ENCODE assay signal across 9 cellular contexts in genomic region chr4:17781831-17782287, GRCh38. TPM values are rescaled to one million over a fixed set of nuclear protein-coding genes. Genes with fewer than 3 reads are reported as not detected.
A peak's percentile ranks its signal among the peaks of the same experiment; 100 is the strongest.
DNase-seq lines count a peak whose midpoint lies in the region; ATAC-seq and TF ChIP-seq lines count a peak whose summit lies in the region.
"Had no signal": no experiment of that assay in that cellular context is flagged by ENCODE, and none has a peak within 500 bp of the region (broad histone marks: within the 10 kb centered on the region; RNA-seq: fewer than 3 reads in every experiment).

No MANE protein-coding gene starts in this region.

- 5% methylated on average over 27 of the region's 27 CpGs for WGBS in urinary bladder

- H3K36me3 ChIP-seq in cardiac muscle cell (no peaks in the 10 kb centered on the region), urinary bladder (ENCODE audit: insufficient read depth) (no peaks in the 10 kb centered on the region)

- H3K9me3 Mint-ChIP-seq in mesothelial cell of epicardium = peaks cover 3% of the 10 kb centered on the region

- peaks cover 9% of the 10 kb centered on the region for H3K4me1 Mint-ChIP-seq in mesothelial cell of epicardium

- no peaks in the 10 kb centered on the region for H3K4me1 ChIP-seq in cardiac muscle cell (ENCODE audit: low read depth)
- peaks cover 3% of the 10 kb centered on the region for H3K4me1 ChIP-seq in urinary bladder (ENCODE audit: insufficient read depth)

- H3K27me3 Mint-ChIP-seq in mesothelial cell of epicardium (ENCODE audit: low read depth) = peaks cover 70% of the 10 kb centered on the region

- H3K4me3 Mint-ChIP-seq in mesothelial cell of epicardium = peak overlapping the region; percentile 54

- no peaks in the 10 kb centered on the region for H3K9me3 ChIP-seq in cardiac muscle cell (ENCODE audit: low read depth)

- ATAC-seq in left ventricle myocardium superior = no peak

- H3K36me3 Mint-ChIP-seq in mesothelial cell of epicardium = no peaks in the 10 kb centered on the region

- peak in 1 of 2 donors; percentile 13 for DNase-seq in cardiac muscle cell (ENCODE audit: low read depth in 1 of 2, low spot score in 1 of 2)
- DNase-seq in left ventricle myocardium superior = no peak
- no peak for DNase-seq in coronary artery (ENCODE audit: low spot score)
- DNase-seq in mesothelial cell of epicardium (ENCODE audit: low spot score in 2 of 2, unreplicated experiment in 2 of 2) = no peak
- no peak for DNase-seq in NCI-H1048 (lab: John Stamatoyannopoulos, UW)
- no peak for DNase-seq in CD1c-positive myeloid dendritic cell (ENCODE audit: extremely low spot score)
- no peak for DNase-seq in NCI-H446 (lab: John Stamatoyannopoulos, UW)

- intact Hi-C loops in left ventricle myocardium superior (cut with micrococcal nuclease) = no loop called here

- H3K27me3 ChIP-seq in cardiac muscle cell = peaks cover 62% of the 10 kb centered on the region

- TF ChIP-seq CTCF in cardiac muscle cell (IDR thresholded peaks at IDR 0.05; ENCODE audit: low read depth, low read length) (no peak), coronary artery (IDR thresholded peaks at IDR 0.05) (no peak), mesothelial cell of epicardium (IDR thresholded peaks at IDR 0.05; ENCODE audit: unreplicated experiment) (no peak)

- peak overlapping the region; percentile 29 for H3K4me3 ChIP-seq in cardiac muscle cell
- H3K4me3 ChIP-seq in coronary artery = peak overlapping the region; percentile 62
- H3K4me3 ChIP-seq in urinary bladder (ENCODE audit: low read depth, low read length) = peak overlapping the region; percentile 30

- H3K27ac Mint-ChIP-seq in mesothelial cell of epicardium = no peak overlapping the region

- no peak overlapping the region for H3K27ac ChIP-seq in cardiac muscle cell
- H3K27ac ChIP-seq in coronary artery = no peak overlapping the region
- H3K27ac ChIP-seq in urinary bladder (ENCODE audit: low read depth) = no peak overlapping the region

RNA-seq across cellular contexts. Expression of gene FAM184B, which starts 0.4 kb away (rescaled TPM):
- total RNA-seq in cardiac muscle cell (not detected in 2 replicates), left ventricle myocardium superior (not detected), mesothelial cell of epicardium (0.04 TPM in 2 of 3 replicates, not detected in the other), urinary bladder (0.11 TPM)
- polyA plus RNA-seq in cardiac muscle cell (0.10 TPM in 1 of 2 replicates, not detected in the other), urinary bladder (0.04 TPM)
- total RNA-seq: activated CD8-positive, alpha-beta memory T cell treated with anti-CD3 and anti-CD28 coated beads for 36 hours had no signal

RNA-seq across cellular contexts. Expression of gene DCAF16, which starts 28.7 kb away (rescaled TPM):
- 33.0 and 76.6 TPM in 2 replicates for total RNA-seq in cardiac muscle cell
- polyA plus RNA-seq in cardiac muscle cell = 17.9 and 28.9 TPM in 2 replicates
- total RNA-seq in left ventricle myocardium superior = 17.0 TPM
- total RNA-seq in mesothelial cell of epicardium = 78.8 to 91.0 TPM (median 84.8 TPM) in 3 replicates
- 46.7 TPM for total RNA-seq in urinary bladder
- polyA plus RNA-seq in urinary bladder = 16.3 TPM

RNA-seq across cellular contexts. Expression of gene NCAPG, which starts 28.9 kb away (rescaled TPM):
- total RNA-seq in cardiac muscle cell (3.5 and 25.1 TPM in 2 replicates), left ventricle myocardium superior (0.72 TPM), mesothelial cell of epicardium (13.6 to 17.0 TPM (median 15.7 TPM) in 3 replicates), urinary bladder (30.4 TPM)
- polyA plus RNA-seq in cardiac muscle cell (5.4 and 24.3 TPM in 2 replicates), urinary bladder (0.15 TPM)
